Comparison of ENCODE assay signal across 19 cellular contexts in the genomic region with DNA sequence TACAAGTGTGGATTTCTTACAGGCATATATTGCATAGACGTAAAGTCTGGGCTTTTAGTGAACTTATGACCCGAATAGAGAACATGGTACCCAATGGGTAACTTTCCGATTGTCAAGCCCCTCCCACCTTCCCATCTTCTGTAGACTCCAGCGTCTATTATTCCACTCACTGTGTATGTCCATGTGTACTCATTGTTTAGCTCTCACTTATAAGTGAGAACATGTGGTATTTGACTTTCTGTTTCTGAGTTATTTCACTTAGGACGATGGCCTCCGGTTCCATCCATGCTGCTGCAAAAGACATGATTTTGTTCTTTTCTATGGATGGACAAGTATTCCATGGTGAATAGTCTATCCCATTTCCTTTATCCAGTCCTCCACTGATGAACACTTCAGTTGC.
DNase-seq lines count a peak whose midpoint lies in the region; ATAC-seq and FAIRE-seq lines count a peak whose summit lies in the region.
"Had no signal": no experiment of that assay in that cellular context is flagged by ENCODE, and none has a peak within 500 bp of the region (broad histone marks: within the 10 kb centered on the region; RNA-seq: fewer than 3 reads in every experiment).

No MANE protein-coding gene starts in this region.

- H3K36me3 Mint-ChIP-seq in activated naive CD4-positive, alpha-beta T cell treated with anti-CD3 and anti-CD28 coated beads, Interleukin-2, amount 50 U/mL, for 24 hours: no peaks in the 10 kb centered on the region
- H3K36me3 Mint-ChIP-seq in activated naive CD4-positive, alpha-beta T cell treated with anti-CD3 and anti-CD28 coated beads, Interleukin-2, amount 10 ng/mL, durations not matched to agents 7 days and 5 days: no peaks in the 10 kb centered on the region
- H3K36me3 Mint-ChIP-seq in activated CD4-positive, alpha-beta memory T cell treated with anti-CD3 and anti-CD28 coated beads for 36 hours: peaks cover 3% of the 10 kb centered on the region
- H3K36me3 Mint-ChIP-seq in activated naive CD8-positive, alpha-beta T cell treated with anti-CD3 and anti-CD28 coated beads, Interleukin-2, amount 50 U/mL, for 24 hours (ENCODE audit: low read depth): peaks cover 2% of the 10 kb centered on the region

- peaks cover 4% of the 10 kb centered on the region for H3K4me1 Mint-ChIP-seq in activated naive CD4-positive, alpha-beta T cell treated with anti-CD3 and anti-CD28 coated beads, Interleukin-2, amount 50 U/mL, for 24 hours
- H3K4me1 Mint-ChIP-seq in activated naive CD4-positive, alpha-beta T cell treated with anti-CD3 and anti-CD28 coated beads, Interleukin-2, amount 10 ng/mL, durations not matched to agents 7 days and 5 days: no peaks in the 10 kb centered on the region
- H3K4me1 Mint-ChIP-seq in activated CD4-positive, alpha-beta memory T cell treated with anti-CD3 and anti-CD28 coated beads for 36 hours (ENCODE audit: low read depth): peaks cover 46% of the 10 kb centered on the region
- H3K4me1 Mint-ChIP-seq in activated naive CD8-positive, alpha-beta T cell treated with anti-CD3 and anti-CD28 coated beads, Interleukin-2, amount 50 U/mL, for 24 hours: peaks cover 30% of the 10 kb centered on the region

- peak; percentile 61 for ATAC-seq in activated naive CD8-positive, alpha-beta T cell treated with anti-CD3 and anti-CD28 coated beads, Interleukin-2, amount 50 U/mL, for 24 hours
- ATAC-seq: GM23338, HCT116 had no signal

- intact Hi-C loops in activated CD4-positive, alpha-beta memory T cell treated with anti-CD3 and anti-CD28 coated beads for 36 hours (cut with micrococcal nuclease): loop anchor here (1.0 to 10.0 kb wide), 9 partner anchors 28 to 451 kb away; no protein-coding TSS in a partner anchor

- peak overlapping the region; percentile 56 for H3K27ac Mint-ChIP-seq in activated naive CD4-positive, alpha-beta T cell treated with anti-CD3 and anti-CD28 coated beads, Interleukin-2, amount 50 U/mL, for 24 hours
- H3K27ac Mint-ChIP-seq in activated naive CD4-positive, alpha-beta T cell treated with anti-CD3 and anti-CD28 coated beads, Interleukin-2, amount 10 ng/mL, durations not matched to agents 7 days and 5 days: no peak overlapping the region
- H3K27ac Mint-ChIP-seq in activated CD4-positive, alpha-beta memory T cell treated with anti-CD3 and anti-CD28 coated beads for 36 hours: peak overlapping the region; percentile 96
- peak overlapping the region; percentile 75 for H3K27ac Mint-ChIP-seq in activated naive CD8-positive, alpha-beta T cell treated with anti-CD3 and anti-CD28 coated beads, Interleukin-2, amount 50 U/mL, for 24 hours
- H3K27ac Mint-ChIP-seq: GM23338 had no signal

- H3K9me3 Mint-ChIP-seq in activated naive CD4-positive, alpha-beta T cell treated with anti-CD3 and anti-CD28 coated beads, Interleukin-2, amount 50 U/mL, for 24 hours: no peaks in the 10 kb centered on the region
- H3K9me3 Mint-ChIP-seq in activated naive CD4-positive, alpha-beta T cell treated with anti-CD3 and anti-CD28 coated beads, Interleukin-2, amount 10 ng/mL, durations not matched to agents 7 days and 5 days: no peaks in the 10 kb centered on the region
- H3K9me3 Mint-ChIP-seq in activated CD4-positive, alpha-beta memory T cell treated with anti-CD3 and anti-CD28 coated beads for 36 hours: no peaks in the 10 kb centered on the region
- no peaks in the 10 kb centered on the region for H3K9me3 Mint-ChIP-seq in activated naive CD8-positive, alpha-beta T cell treated with anti-CD3 and anti-CD28 coated beads, Interleukin-2, amount 50 U/mL, for 24 hours
- H3K9me3 Mint-ChIP-seq: GM23338 had no signal

- no peak for FAIRE-seq in RCC 7860 (lab: Jason Lieb, UNC)
- FAIRE-seq: A204.1 had no signal

- H3K27me3 Mint-ChIP-seq in activated naive CD4-positive, alpha-beta T cell treated with anti-CD3 and anti-CD28 coated beads, Interleukin-2, amount 50 U/mL, for 24 hours: no peaks in the 10 kb centered on the region
- H3K27me3 Mint-ChIP-seq in activated naive CD4-positive, alpha-beta T cell treated with anti-CD3 and anti-CD28 coated beads, Interleukin-2, amount 10 ng/mL, durations not matched to agents 7 days and 5 days: no peaks in the 10 kb centered on the region
- H3K27me3 Mint-ChIP-seq in activated CD4-positive, alpha-beta memory T cell treated with anti-CD3 and anti-CD28 coated beads for 36 hours: no peaks in the 10 kb centered on the region
- H3K27me3 Mint-ChIP-seq in activated naive CD8-positive, alpha-beta T cell treated with anti-CD3 and anti-CD28 coated beads, Interleukin-2, amount 50 U/mL, for 24 hours: peaks cover 3% of the 10 kb centered on the region

- CTCF ChIA-PET in activated naive CD4-positive, alpha-beta T cell treated with anti-CD3 and anti-CD28 coated beads, Interleukin-2, amount 10 ng/mL, durations not matched to agents 7 days and 5 days (lab: Charles Lee): no interaction called here
- CTCF ChIA-PET in activated CD4-positive, alpha-beta memory T cell treated with anti-CD3 and anti-CD28 coated beads for 36 hours (lab: Charles Lee): no interaction called here

- in situ Hi-C loops in G401 (cut with HindIII; ENCODE audit: low sequenced_read_pairs): no loop called here

- DNase-seq in activated CD4-positive, alpha-beta T cell treated with anti-CD3 and anti-CD28 coated beads for 48 hours: peak; percentile 30
- no peak for DNase-seq in activated CD4-positive, alpha-beta T cell treated with anti-CD3 and anti-CD28 coated beads for 4 hours
- no peak for DNase-seq in activated naive CD4-positive, alpha-beta T cell treated with anti-CD3 and anti-CD28 coated beads, Interleukin-2, amount 10 ng/mL, durations not matched to agents 7 days and 5 days
- peak; percentile 32 for DNase-seq in activated CD4-positive, alpha-beta memory T cell treated with anti-CD3 and anti-CD28 coated beads for 36 hours
- DNase-seq in activated naive CD8-positive, alpha-beta T cell treated with anti-CD3 and anti-CD28 coated beads, Interleukin-2, amount 50 U/mL, for 24 hours: no peak
- no peak for DNase-seq in G401 (ENCODE audit: low spot score)
- DNase-seq in RCC 7860 (ENCODE audit: low spot score): no peak
- DNase-seq: C1 segment of cervical spinal cord, DMS 273 treated with DMSO at 0.1 percent for 48 hours, NCI-H1105 treated with DMSO at 0.1 percent for 48 hours, NCI-H1694 treated with DMSO at 0.1 percent for 48 hours, NCI-H2107, NCI-H2227 treated with DMSO at 0.1 percent for 48 hours, NCI-H524, PC-9 had no signal

- no peak overlapping the region for H3K4me3 Mint-ChIP-seq in activated naive CD4-positive, alpha-beta T cell treated with anti-CD3 and anti-CD28 coated beads, Interleukin-2, amount 50 U/mL, for 24 hours
- no peak overlapping the region for H3K4me3 Mint-ChIP-seq in activated naive CD4-positive, alpha-beta T cell treated with anti-CD3 and anti-CD28 coated beads, Interleukin-2, amount 10 ng/mL, durations not matched to agents 7 days and 5 days
- H3K4me3 Mint-ChIP-seq in activated CD4-positive, alpha-beta memory T cell treated with anti-CD3 and anti-CD28 coated beads for 36 hours: peak overlapping the region; percentile 69
- H3K4me3 Mint-ChIP-seq in activated naive CD8-positive, alpha-beta T cell treated with anti-CD3 and anti-CD28 coated beads, Interleukin-2, amount 50 U/mL, for 24 hours: peak overlapping the region; percentile 25
- H3K4me3 Mint-ChIP-seq: GM23338 had no signal

- POLR2A ChIA-PET in activated CD4-positive, alpha-beta memory T cell treated with anti-CD3 and anti-CD28 coated beads for 36 hours (lab: Charles Lee): interaction anchor here (0.6 to 1.0 kb wide), 3 partner anchors 30 to 287 kb away, joined by 4 to 5 read pairs (median 4); no protein-coding TSS in a partner anchor

Comparison
In these comparisons a context has a peak if more than half of its experiments do, and no peak if none do; other contexts are left out.
1. DNase-seq: peak in activated CD4-positive, alpha-beta T cell treated with anti-CD3 and anti-CD28 coated beads for 48 hours (single experiment) and activated CD4-positive, alpha-beta memory T cell treated with anti-CD3 and anti-CD28 coated beads for 36 hours (single experiment); none in activated CD4-positive, alpha-beta T cell treated with anti-CD3 and anti-CD28 coated beads for 4 hours (0 of 2), activated naive CD4-positive, alpha-beta T cell treated with anti-CD3 and anti-CD28 coated beads, Interleukin-2, amount 10 ng/mL, durations not matched to agents 7 days and 5 days (single experiment), activated naive CD8-positive, alpha-beta T cell treated with anti-CD3 and anti-CD28 coated beads, Interleukin-2, amount 50 U/mL, for 24 hours (single experiment), G401 (single experiment) and RCC 7860 (single experiment).
2. H3K4me3 Mint-ChIP-seq: peak in activated CD4-positive, alpha-beta memory T cell treated with anti-CD3 and anti-CD28 coated beads for 36 hours (single experiment) and activated naive CD8-positive, alpha-beta T cell treated with anti-CD3 and anti-CD28 coated beads, Interleukin-2, amount 50 U/mL, for 24 hours (single experiment); none in activated naive CD4-positive, alpha-beta T cell treated with anti-CD3 and anti-CD28 coated beads, Interleukin-2, amount 50 U/mL, for 24 hours (single experiment) and activated naive CD4-positive, alpha-beta T cell treated with anti-CD3 and anti-CD28 coated beads, Interleukin-2, amount 10 ng/mL, durations not matched to agents 7 days and 5 days (single experiment).